ENCODE assay signal across 8 cellular contexts in the genomic region with DNA sequence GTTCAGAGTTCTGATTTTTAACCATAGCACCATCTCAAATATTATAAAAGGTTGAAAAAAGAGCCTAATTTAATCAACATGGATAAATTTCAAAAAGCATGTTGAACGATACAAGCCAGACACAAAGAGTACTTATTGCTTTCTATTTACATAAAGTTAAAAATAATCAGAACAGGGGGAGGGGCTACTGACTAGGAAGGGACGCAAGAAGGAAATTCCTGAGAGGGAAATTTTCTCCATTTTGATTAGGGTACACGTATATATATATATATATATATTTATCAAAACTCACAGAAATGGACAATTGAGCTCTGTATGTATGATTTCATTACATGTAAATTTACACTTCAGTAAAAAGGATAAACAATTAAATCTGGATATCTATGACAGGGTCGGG. TPM values are rescaled to one million over a fixed set of nuclear protein-coding genes. Genes with fewer than 3 reads are reported as not detected.
DNase-seq lines count a peak whose midpoint lies in the region; ATAC-seq, FAIRE-seq and TF ChIP-seq lines count a peak whose summit lies in the region.

No MANE protein-coding gene starts in this region.

- TF ChIP-seq POLR2A in Peyer's patch (IDR thresholded peaks at IDR 0.05): no peak

- H3K9me3 Mint-ChIP-seq in CD8-positive, alpha-beta T cell: no peaks in the 10 kb centered on the region
- H3K9me3 Mint-ChIP-seq in natural killer cell treated with Interleukin-12 subunit alpha and Interleukin-12 subunit beta and Interleukin-15 and Interleukin-18, amount 100 ng/mL, for 72 hours: no peaks in the 10 kb centered on the region

- FAIRE-seq in endometrium (lab: Jason Lieb, UNC): peak; percentile 21

- H3K27ac Mint-ChIP-seq in CD8-positive, alpha-beta T cell: peak overlapping the region; percentile 94
- peak overlapping the region; percentile 76 to 82 for H3K27ac Mint-ChIP-seq in natural killer cell treated with Interleukin-12 subunit alpha and Interleukin-12 subunit beta and Interleukin-15 and Interleukin-18, amount 100 ng/mL, for 72 hours

- H3K4me1 ChIP-seq in CD8-positive, alpha-beta T cell (ENCODE audit: insufficient read depth, low read length): no peaks in the 10 kb centered on the region
- peaks cover 4% of the 10 kb centered on the region; the same call in 1 of the 2 replicates for H3K4me1 ChIP-seq in GM23248 (ENCODE audit: insufficient read depth)
- H3K4me1 ChIP-seq in Peyer's patch: no peaks in the 10 kb centered on the region

- 1 to 2% methylated on average over 4 of the region's 4 CpGs for WGBS in GM23248 (ENCODE audit: low coverage in 1 of 2, low lambda C conversion rate in 2 of 2, missing lambda C conversion rate in 2 of 2), 2 experiments

- H3K4me1 Mint-ChIP-seq in CD8-positive, alpha-beta T cell (ENCODE audit: low read depth): peaks cover 7% of the 10 kb centered on the region
- H3K4me1 Mint-ChIP-seq in natural killer cell treated with Interleukin-12 subunit alpha and Interleukin-12 subunit beta and Interleukin-15 and Interleukin-18, amount 100 ng/mL, for 72 hours (ENCODE audit: low read depth in 2 of 2): peaks cover 4 to 10% of the 10 kb centered on the region in 2 donors

- H3K27me3 ChIP-seq in CD8-positive, alpha-beta T cell (ENCODE audit: insufficient read depth, low read length): no peaks in the 10 kb centered on the region
- no peaks in the 10 kb centered on the region for H3K27me3 ChIP-seq in GM23248 (replicated peaks; ENCODE audit: insufficient read depth)
- no peaks in the 10 kb centered on the region for H3K27me3 ChIP-seq in Peyer's patch

- H3K4me3 ChIP-seq in CD8-positive, alpha-beta T cell (ENCODE audit: low read depth, low read length): peak overlapping the region; percentile 80
- peak overlapping the region; percentile 86 for H3K4me3 ChIP-seq in GM23248
- H3K4me3 ChIP-seq in Peyer's patch: peak overlapping the region; percentile 53 to 88 (median 73)

- no peaks in the 10 kb centered on the region for H4K20me1 ChIP-seq in GM23248 (ENCODE audit: insufficient read depth)

- peaks cover 3% of the 10 kb centered on the region for H3K36me3 Mint-ChIP-seq in CD8-positive, alpha-beta T cell
- H3K36me3 Mint-ChIP-seq in natural killer cell treated with Interleukin-12 subunit alpha and Interleukin-12 subunit beta and Interleukin-15 and Interleukin-18, amount 100 ng/mL, for 72 hours: peaks cover 5% of the 10 kb centered on the region

- TF ChIP-seq CTCF in CD8-positive, alpha-beta T cell (IDR thresholded peaks at IDR 0.05): no peak
- TF ChIP-seq CTCF in Peyer's patch (IDR thresholded peaks at IDR 0.05): no peak

- no peaks in the 10 kb centered on the region for H3F3A ChIP-seq in GM23248 (ENCODE audit: insufficient read depth)

- H3K4me3 Mint-ChIP-seq in CD8-positive, alpha-beta T cell: peak overlapping the region; percentile 89
- H3K4me3 Mint-ChIP-seq in natural killer cell treated with Interleukin-12 subunit alpha and Interleukin-12 subunit beta and Interleukin-15 and Interleukin-18, amount 100 ng/mL, for 72 hours: peak overlapping the region; percentile 94

- H3K9ac ChIP-seq in GM23248: peak overlapping the region; percentile 97

- no peaks in the 10 kb centered on the region for H3K27me3 Mint-ChIP-seq in CD8-positive, alpha-beta T cell (ENCODE audit: low read depth)
- peaks cover 0 to 4% of the 10 kb centered on the region in 2 donors for H3K27me3 Mint-ChIP-seq in natural killer cell treated with Interleukin-12 subunit alpha and Interleukin-12 subunit beta and Interleukin-15 and Interleukin-18, amount 100 ng/mL, for 72 hours

- CTCF ChIA-PET in CD8-positive, alpha-beta T cell (lab: Charles Lee): no interaction called here

- H3K4me2 ChIP-seq in GM23248 (ENCODE audit: unreplicated experiment): peak overlapping the region; percentile 78

- H3K79me2 ChIP-seq in GM23248 (ENCODE audit: insufficient read depth): peaks cover 24% of the 10 kb centered on the region

- DNase-seq in CD8-positive, alpha-beta T cell: no peak
- DNase-seq in GM23248: peak; percentile 55
- DNase-seq in Peyer's patch: no peak
- DNase-seq in natural killer cell treated with Interleukin-12 subunit alpha and Interleukin-12 subunit beta and Interleukin-15 and Interleukin-18, amount 100 ng/mL, for 72 hours (ENCODE audit: low spot score): no peak
- DNase-seq in HUDEP-2 (lab: John Stamatoyannopoulos, UW; ENCODE audit: unreplicated experiment in 76 of 76): no peak
- DNase-seq in mucosa of gallbladder (ENCODE audit: low spot score): no peak

- no peaks in the 10 kb centered on the region for H3K9me3 ChIP-seq in CD8-positive, alpha-beta T cell (ENCODE audit: low read length)
- no peaks in the 10 kb centered on the region for H3K9me3 ChIP-seq in GM23248 (ENCODE audit: low read depth)
- H3K9me3 ChIP-seq in Peyer's patch: no peaks in the 10 kb centered on the region

- no peaks in the 10 kb centered on the region for H3K36me3 ChIP-seq in CD8-positive, alpha-beta T cell (ENCODE audit: insufficient read depth, low read length)
- H3K36me3 ChIP-seq in GM23248 (ENCODE audit: low read depth) (no peaks in the 10 kb centered on the region), Peyer's patch (no peaks in the 10 kb centered on the region)

- peak overlapping the region; percentile 65 for H3K27ac ChIP-seq in CD8-positive, alpha-beta T cell (ENCODE audit: low read depth, low read length)
- H3K27ac ChIP-seq in GM23248: peak overlapping the region; percentile 77
- H3K27ac ChIP-seq in Peyer's patch: peak overlapping the region; percentile 72 to 81 (median 76)

- in situ Hi-C loops in GM23248 (cut with MboI): no loop called here

- intact Hi-C loops in CD8-positive, alpha-beta T cell (cut with DNase I, micrococcal nuclease): loop anchor here (2.0 to 10.0 kb wide), 7 partner anchors 102 to 1572 kb away; a partner anchor contains a TSS

- peak; percentile 19 for ATAC-seq in CD8-positive, alpha-beta T cell
- no peak for ATAC-seq in natural killer cell treated with Interleukin-12 subunit alpha and Interleukin-12 subunit beta and Interleukin-15 and Interleukin-18, amount 100 ng/mL, for 72 hours
- no peak for ATAC-seq in GM19463 (IDR thresholded peaks at IDR 0.05; ENCODE audit: unreplicated experiment)

- no peaks in the 10 kb centered on the region for H3K9me2 ChIP-seq in GM23248 (ENCODE audit: insufficient read depth)

- peak overlapping the region; percentile 95 for H2AFZ ChIP-seq in GM23248

- POLR2A ChIA-PET in CD8-positive, alpha-beta T cell (lab: Charles Lee): interaction anchor here (0.8 to 1.0 kb wide), 2 partner anchors 12 to 134 kb away, joined by 3 read pairs; no protein-coding TSS in a partner anchor

RNA-seq across cellular contexts. Expression of a gene that starts 0.5 kb away (rescaled TPM):
- total RNA-seq in CD8-positive, alpha-beta T cell: 1 to 10 TPM; 2.5 to 2.8 TPM
- 9.2 and 11.7 TPM in 2 replicates for total RNA-seq in GM23248 (2014; rRNA removed; shearing (Covaris generic))
- polyA plus RNA-seq in GM23248 (2016; fragmentation: Nextera tagmentation; extraction: Ambion mirVana): 24.0 and 25.5 TPM in 2 replicates
- 1 to 10 TPM; 5.0 to 7.8 (median 5.1) TPM for total RNA-seq in Peyer's patch
- 10 to 100 TPM; 10.6 to 16.5 TPM for total RNA-seq in natural killer cell treated with Interleukin-12 subunit alpha and Interleukin-12 subunit beta and Interleukin-15 and Interleukin-18, amount 100 ng/mL, for 72 hours
- 11.9 TPM for total RNA-seq in mucosa of gallbladder

RNA-seq across cellular contexts. Expression of a gene that starts 16.9 kb away (rescaled TPM):
- 1 to 10 TPM in 1 of 2 experiments, under 1 TPM in 1; 0.87 to 1.1 TPM for total RNA-seq in CD8-positive, alpha-beta T cell
- 0.38 and 1.4 TPM in 2 replicates for total RNA-seq in GM23248 (2014; rRNA removed; shearing (Covaris generic))
- polyA plus RNA-seq in GM23248 (2016; fragmentation: Nextera tagmentation; extraction: Ambion mirVana): 1.5 and 1.9 TPM in 2 replicates
- total RNA-seq in Peyer's patch (10 to 100 TPM in 1 of 4 donors, 1 to 10 TPM in 2, under 1 TPM in 1; 0.35 to 17.3 (median 5.3) TPM), mucosa of gallbladder (1.9 TPM)
- total RNA-seq in natural killer cell treated with Interleukin-12 subunit alpha and Interleukin-12 subunit beta and Interleukin-15 and Interleukin-18, amount 100 ng/mL, for 72 hours: 1 to 10 TPM; 2.0 to 2.6 TPM
